In genomic region chr17:13131211-13131610, GRCh38 we compare ENCODE assay signal across 24 cellular contexts.
"Had no signal": no experiment of that assay in that cellular context is flagged by ENCODE, and none has a peak within 500 bp of the region (broad histone marks: within the 10 kb centered on the region; RNA-seq: fewer than 3 reads in every experiment).

No MANE protein-coding gene starts in this region.

- H3K9me3 ChIP-seq: colonic mucosa, esophagus muscularis mucosa, esophagus squamous epithelium, gastrocnemius medialis, heart left ventricle, heart right ventricle had no signal

- H3K27ac ChIP-seq: colonic mucosa, coronary artery, dorsolateral prefrontal cortex, epithelial cell of prostate, esophagus muscularis mucosa, esophagus squamous epithelium, foreskin keratinocyte, gastrocnemius medialis, heart left ventricle, heart right ventricle had no signal

- H3K4me3 ChIP-seq: colonic mucosa, coronary artery, dorsolateral prefrontal cortex, esophagus muscularis mucosa, esophagus squamous epithelium, gastrocnemius medialis, heart left ventricle, heart right ventricle had no signal

- H3K36me3 ChIP-seq: colonic mucosa, esophagus muscularis mucosa, esophagus squamous epithelium, gastrocnemius medialis, heart left ventricle, heart right ventricle had no signal

- H3K27ac Mint-ChIP-seq: dendritic cell treated with granulocyte-macrophage colony-stimulating factor and Interleukin-4, amounts not matched to agents 40 ng/mL and 50 ng/mL, for 4 days; effector memory CD8-positive, alpha-beta T cell; endodermal cell had no signal

- H3K4me1 ChIP-seq: colonic mucosa, esophagus muscularis mucosa, esophagus squamous epithelium, foreskin keratinocyte, gastrocnemius medialis, heart left ventricle, heart right ventricle had no signal

- H3K27me3 Mint-ChIP-seq: dendritic cell treated with granulocyte-macrophage colony-stimulating factor and Interleukin-4, amounts not matched to agents 40 ng/mL and 50 ng/mL, for 4 days had no signal

- H3K27me3 ChIP-seq: colonic mucosa, esophagus muscularis mucosa, foreskin keratinocyte, gastrocnemius medialis had no signal

- ATAC-seq: effector memory CD8-positive, alpha-beta T cell; esophagus mucosa; foreskin keratinocyte; gastrocnemius medialis; heart left ventricle; heart right ventricle had no signal

- H3K9me3 Mint-ChIP-seq: endodermal cell had no signal

- H3K4me3 Mint-ChIP-seq: dendritic cell treated with granulocyte-macrophage colony-stimulating factor and Interleukin-4, amounts not matched to agents 40 ng/mL and 50 ng/mL, for 4 days; effector memory CD8-positive, alpha-beta T cell; endodermal cell had no signal

- DNase-seq: colonic mucosa; cortex of kidney; dermis blood vessel endothelial cell; dorsolateral prefrontal cortex; effector CD4-positive, alpha-beta T cell; effector CD8-positive, alpha-beta T cell; effector memory CD4-positive, alpha-beta T cell; effector memory CD8-positive, alpha-beta T cell; endodermal cell; erythroblast; esophagus squamous epithelium; foreskin fibroblast; foreskin keratinocyte; foreskin melanocyte; gastrocnemius medialis; glutamatergic neuron; head of caudate nucleus; heart left ventricle; heart right ventricle had no signal
